In genomic region chr12:48203192-48203591, GRCh38 we compare ENCODE assay signal across 24 cellular contexts. TPM values are rescaled to one million over a fixed set of nuclear protein-coding genes. Genes with fewer than 3 reads are reported as not detected.
DNase-seq lines count a peak whose midpoint lies in the region; ATAC-seq, FAIRE-seq and TF ChIP-seq lines count a peak whose summit lies in the region.
"Had no signal": no experiment of that assay in that cellular context is flagged by ENCODE, and none has a peak within 500 bp of the region (broad histone marks: within the 10 kb centered on the region; RNA-seq: fewer than 3 reads in every experiment).

Gene OR10AD1, minus strand, starts transcription at chr12:48203292. Its CDS starts 0 bp downstream, at chr12:48203292.

- H3K4me1 Mint-ChIP-seq in activated naive CD4-positive, alpha-beta T cell treated with anti-CD3 and anti-CD28 coated beads for 36 hours (ENCODE audit: low read depth): peaks cover 28% of the 10 kb centered on the region
- H3K4me1 Mint-ChIP-seq in memory B cell (peaks cover 11% of the 10 kb centered on the region), nephron progenitor cell (peaks cover 24% of the 10 kb centered on the region)

- intact Hi-C loops in activated naive CD4-positive, alpha-beta T cell treated with anti-CD3 and anti-CD28 coated beads for 36 hours (cut with micrococcal nuclease): no loop called here
- intact Hi-C loops in K562 (cut with micrococcal nuclease): no loop called here

- H3K27me3 Mint-ChIP-seq in activated naive CD4-positive, alpha-beta T cell treated with anti-CD3 and anti-CD28 coated beads for 36 hours (ENCODE audit: low read depth): no peaks in the 10 kb centered on the region
- H3K27me3 Mint-ChIP-seq in memory B cell (no peaks in the 10 kb centered on the region), nephron progenitor cell (ENCODE audit: low read depth, poor library complexity) (no peaks in the 10 kb centered on the region)

- POLR2A ChIA-PET in K562 (lab: Yijun Ruan, JAX): interaction anchor here (0.7 kb wide), 2 partner anchors 10 to 207 kb away, joined by 3 to 4 read pairs; no protein-coding TSS in a partner anchor

- no peak within 1 kb of the TSS for H3K4me3 Mint-ChIP-seq in activated naive CD4-positive, alpha-beta T cell treated with anti-CD3 and anti-CD28 coated beads for 36 hours
- H3K4me3 Mint-ChIP-seq in memory B cell (no peak within 1 kb of the TSS), nephron progenitor cell (no peak within 1 kb of the TSS)
- H3K4me3 Mint-ChIP-seq: CD8-positive, alpha-beta T cell had no signal

- peak within 1 kb of the TSS; percentile 30 for H3K27ac Mint-ChIP-seq in activated naive CD4-positive, alpha-beta T cell treated with anti-CD3 and anti-CD28 coated beads for 36 hours
- peak within 1 kb of the TSS; percentile 28 for H3K27ac Mint-ChIP-seq in memory B cell
- H3K27ac Mint-ChIP-seq in nephron progenitor cell: peak within 1 kb of the TSS; percentile 66

- H3K9me3 ChIP-seq in K562 (replicated peaks; ENCODE audit: control insufficient read depth, insufficient read depth, low read depth, low read length): peaks cover 9% of the 10 kb centered on the region

- ATAC-seq in K562: no peak
- ATAC-seq in memory B cell (ENCODE audit: low read depth): no peak
- ATAC-seq: A549; CD8-positive, alpha-beta T cell; HepG2 had no signal

- TF ChIP-seq POLR2A in K562 (conservative IDR thresholded peaks at IDR 0.05): no peak

- peaks cover 0 to 5% of the 10 kb centered on the region in 2 experiments; a peak in 3 of 5 replicates for H3K4me1 ChIP-seq in K562 (replicated peaks in 1 of 2; ENCODE audit: control insufficient read depth in 2 of 2, insufficient read depth in 2 of 2, low read length in 2 of 2)

- H3K27me3 ChIP-seq in K562 (ENCODE audit: control insufficient read depth in 2 of 2, insufficient read depth in 2 of 2, low read length in 2 of 2): no peaks in the 10 kb centered on the region

- H3K9me1 ChIP-seq in K562 (ENCODE audit: control insufficient read depth, insufficient read depth, low read length): no peaks in the 10 kb centered on the region

- H3K4me2 ChIP-seq in K562 (ENCODE audit: insufficient read depth, low read length): no peak within 1 kb of the TSS
- H3K4me2 ChIP-seq: A549 had no signal

- H3K36me3 Mint-ChIP-seq in activated naive CD4-positive, alpha-beta T cell treated with anti-CD3 and anti-CD28 coated beads for 36 hours (ENCODE audit: low read depth): peaks cover 69% of the 10 kb centered on the region
- H3K36me3 Mint-ChIP-seq in memory B cell (peaks cover 25% of the 10 kb centered on the region), nephron progenitor cell (ENCODE audit: low read depth) (peaks cover 55% of the 10 kb centered on the region)

- no peak within 1 kb of the TSS for H3K4me3 ChIP-seq in K562
- H3K4me3 ChIP-seq: A549, GM23248, HAP-1 had no signal

- no peaks in the 10 kb centered on the region for H4K20me1 ChIP-seq in K562 (replicated peaks; ENCODE audit: control insufficient read depth, insufficient read depth, low read length)

- no TSS peak for BruUV-seq in K562 (replicated peaks; lab: Mats Ljungman, UMichigan)

- DNase-seq in activated naive CD4-positive, alpha-beta T cell treated with anti-CD3 and anti-CD28 coated beads for 36 hours: no peak
- DNase-seq in activated naive CD4-positive, alpha-beta T cell (lab: John Stamatoyannopoulos, UW): no peak
- DNase-seq in K562 (ENCODE audit: extremely low read depth in 1 of 4, low spot score in 3 of 4): no peak
- no peak for DNase-seq in memory B cell (ENCODE audit: low spot score in 2 of 2)
- no peak for DNase-seq in nephron progenitor cell
- no peak for DNase-seq in NCI-H2081 (lab: John Stamatoyannopoulos, UW)
- DNase-seq in SHP77 (lab: John Stamatoyannopoulos, UW): no peak
- no peak for DNase-seq in NCI-H1417 (lab: John Stamatoyannopoulos, UW)
- DNase-seq: AML-193; CD8-positive, alpha-beta T cell; DMS79; GDM1; GM23248 had no signal

- no peak for TF ChIP-seq EP300 in K562 (IDR thresholded peaks at IDR 0.05; ENCODE audit: low read length)

- TF ChIP-seq CTCF in K562 (IDR thresholded peaks at IDR 0.05 in 2 of 3, conservative IDR thresholded peaks at IDR 0.05 in 1 of 3; ENCODE audit: insufficient read depth in 2 of 3, low read depth in 1 of 3, low read length in 3 of 3) (no peak), nephron progenitor cell (IDR thresholded peaks at IDR 0.05) (no peak)

- H3K79me2 ChIP-seq in K562 (ENCODE audit: control insufficient read depth, insufficient read depth, low read length): peaks cover 22% of the 10 kb centered on the region

- in situ Hi-C loops in K562 (cut with MboI): no loop called here

- 58% methylated on average over 4 of the region's 4 CpGs for WGBS in K562 (ENCODE audit: insufficient coverage, low coverage, missing lambda C conversion rate)

- no peak within 1 kb of the TSS for H2AFZ ChIP-seq in K562 (ENCODE audit: low read depth, low read length)
- H2AFZ ChIP-seq: GM23248 had no signal

- no peak for FAIRE-seq in K562 (lab: Jason Lieb, UNC)
- FAIRE-seq: A549, D721Med, GM12892, GM18507, HepG2 had no signal

- no peak within 1 kb of the TSS for H3K27ac ChIP-seq in K562 (ENCODE audit: extremely low read depth, low read depth, low read length)
- H3K27ac ChIP-seq: 22Rv1, A549, C4-2B, GM23248 had no signal

- TF ChIP-seq RAD21 in K562 (CRISPR knock-in tag; conservative IDR thresholded peaks at IDR 0.05 in 1 of 2, IDR thresholded peaks at IDR 0.05 in 1 of 2): no peak

- H3K9me3 Mint-ChIP-seq in activated naive CD4-positive, alpha-beta T cell treated with anti-CD3 and anti-CD28 coated beads for 36 hours: peaks cover 60% of the 10 kb centered on the region
- H3K9me3 Mint-ChIP-seq in memory B cell: peaks cover 13% of the 10 kb centered on the region
- peaks cover 81% of the 10 kb centered on the region for H3K9me3 Mint-ChIP-seq in nephron progenitor cell

- CTCF ChIA-PET in activated naive CD4-positive, alpha-beta T cell treated with anti-CD3 and anti-CD28 coated beads for 36 hours (lab: Charles Lee): no interaction called here
- CTCF ChIA-PET in K562 (lab: Yijun Ruan, JAX; ENCODE audit: low intra/inter-chr PET ratio): no interaction called here

- H3K36me3 ChIP-seq in K562 (ENCODE audit: control insufficient read depth, insufficient read depth, low read length): no peaks in the 10 kb centered on the region; the same call in 2 of the 3 replicates
- H3K36me3 ChIP-seq: HAP-1 had no signal

- no peak within 1 kb of the TSS for H3K9ac ChIP-seq in K562 (ENCODE audit: insufficient read depth in 1 of 2, low read depth in 2 of 2, low read length in 2 of 2)
- H3K9ac ChIP-seq: GM23248 had no signal

TF ChIP-seq in K562, 482 proteins besides CTCF, POLR2A, EP300 and RAD21 (continues in another document):
- TF ChIP-seq, protein P1, sequence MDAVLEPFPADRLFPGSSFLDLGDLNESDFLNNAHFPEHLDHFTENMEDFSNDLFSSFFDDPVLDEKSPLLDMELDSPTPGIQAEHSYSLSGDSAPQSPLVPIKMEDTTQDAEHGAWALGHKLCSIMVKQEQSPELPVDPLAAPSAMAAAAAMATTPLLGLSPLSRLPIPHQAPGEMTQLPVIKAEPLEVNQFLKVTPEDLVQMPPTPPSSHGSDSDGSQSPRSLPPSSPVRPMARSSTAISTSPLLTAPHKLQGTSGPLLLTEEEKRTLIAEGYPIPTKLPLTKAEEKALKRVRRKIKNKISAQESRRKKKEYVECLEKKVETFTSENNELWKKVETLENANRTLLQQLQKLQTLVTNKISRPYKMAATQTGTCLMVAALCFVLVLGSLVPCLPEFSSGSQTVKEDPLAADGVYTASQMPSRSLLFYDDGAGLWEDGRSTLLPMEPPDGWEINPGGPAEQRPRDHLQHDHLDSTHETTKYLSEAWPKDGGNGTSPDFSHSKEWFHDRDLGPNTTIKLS (IDR thresholded peaks at IDR 0.05; ENCODE audit: borderline replicate concordance, low read depth): no peak
- TF ChIP-seq SETDB1 (IDR thresholded peaks at IDR 0.05; ENCODE audit: low read length): no peak

RNA-seq across cellular contexts. Expression of gene OR10AD1, which starts in this region (rescaled TPM):
- total RNA-seq in activated naive CD4-positive, alpha-beta T cell treated with anti-CD3 and anti-CD28 coated beads for 36 hours: not detected
- not detected in 2 replicates for total RNA-seq in K562 (2011; cell fraction: chromatin; rRNA removed; ENCODE audit: low replicate concordance)
- total RNA-seq in K562 (2011; cell fraction: nucleolus; rRNA removed): 0.33 TPM in 1 of 2 replicates, not detected in the other
- not detected in 2 replicates for total RNA-seq in K562 (2011; cell fraction: nucleoplasm; rRNA removed)
- total RNA-seq in K562 (2014; rRNA removed) (not detected in 2 replicates), K562 (2014; rRNA removed; fragmentation: Illumina TruSeq; extraction: Trizol) (not detected in 2 replicates), K562 (2015; rRNA removed; fragmentation: Illumina TruSeq; extraction: Trizol) (not detected in 2 replicates), K562 (2021) (not detected in 2 replicates)
- polyA plus RNA-seq in K562 (2011; rRNA removed) (not detected in 2 replicates), K562 (2014; fragmentation: Illumina TruSeq; extraction: Trizol) (not detected in 2 replicates), K562 (2014; fragmentation: Nextera tagmentation; extraction: Ambion mirVana) (not detected), K562 (2014; rRNA removed) (not detected in 2 replicates)
- polyA plus RNA-seq in K562 (2011; cell fraction: cytosol; rRNA removed): not detected in 2 replicates
- polyA plus RNA-seq in K562 (2011; cell fraction: nucleus; rRNA removed): not detected in 2 replicates
- 0.21 and 0.76 TPM in 2 replicates for polyA plus RNA-seq in K562 (2012)
- polyA minus RNA-seq in K562 (2011; rRNA and poly(A)+ RNA removed): not detected in 2 replicates
- polyA minus RNA-seq in K562 (2011; cell fraction: cytosol; rRNA and poly(A)+ RNA removed): not detected in 2 replicates
- not detected in 2 replicates for polyA minus RNA-seq in K562 (2011; cell fraction: nucleus; rRNA and poly(A)+ RNA removed)
- total RNA-seq: CD8-positive, alpha-beta T cell; Daoy; GM23248; H4; HepG2 had no signal
- polyA plus RNA-seq: A549, BJ, GM23248, HepG2 had no signal
